Comparison of ENCODE assay signal across 1 cellular context in the genomic region with DNA sequence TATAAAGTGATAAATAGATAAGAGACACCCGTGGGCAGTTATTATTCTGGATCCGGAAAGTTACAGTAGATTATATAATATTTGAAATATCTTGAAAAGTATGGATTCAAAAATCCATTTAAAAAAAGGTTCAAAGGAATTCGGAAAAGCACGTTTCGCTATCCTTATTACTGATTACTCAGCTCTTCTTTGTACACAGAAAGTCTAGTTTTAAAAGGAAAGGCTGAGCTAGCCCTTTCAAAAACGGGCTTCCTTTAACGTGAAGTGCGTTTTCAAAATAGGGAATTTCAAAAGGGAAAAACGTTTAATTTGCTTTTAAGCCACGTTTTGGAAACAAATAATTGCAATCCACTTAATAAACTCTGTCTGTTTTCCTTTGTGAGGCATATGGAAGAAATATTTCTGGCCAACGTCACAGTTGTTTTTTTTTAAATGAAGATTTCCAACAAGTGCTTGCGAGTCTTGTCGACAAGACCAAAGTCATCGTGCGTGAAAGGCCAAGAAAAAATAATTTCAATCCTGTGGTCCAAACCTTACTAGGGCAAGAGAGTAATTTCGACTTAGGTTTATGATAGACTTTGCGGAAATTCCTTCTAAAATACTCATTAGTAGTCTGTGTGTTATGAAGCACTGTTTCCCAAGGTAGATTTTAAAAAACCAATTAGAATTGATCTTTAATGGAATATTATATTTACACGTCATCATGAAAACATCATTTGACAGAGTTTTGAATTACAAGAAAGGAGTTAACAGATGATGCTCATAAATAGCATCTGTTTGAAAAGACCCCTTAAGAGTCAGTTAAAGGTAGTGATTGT.
TF ChIP-seq lines count a peak whose summit lies in the region.

No MANE protein-coding gene starts in this region.

TF ChIP-seq in HEK293, 187 proteins besides CTCF, POLR2A, EP300 and RAD21 (continued from another document):
- TF ChIP-seq, protein P1, sequence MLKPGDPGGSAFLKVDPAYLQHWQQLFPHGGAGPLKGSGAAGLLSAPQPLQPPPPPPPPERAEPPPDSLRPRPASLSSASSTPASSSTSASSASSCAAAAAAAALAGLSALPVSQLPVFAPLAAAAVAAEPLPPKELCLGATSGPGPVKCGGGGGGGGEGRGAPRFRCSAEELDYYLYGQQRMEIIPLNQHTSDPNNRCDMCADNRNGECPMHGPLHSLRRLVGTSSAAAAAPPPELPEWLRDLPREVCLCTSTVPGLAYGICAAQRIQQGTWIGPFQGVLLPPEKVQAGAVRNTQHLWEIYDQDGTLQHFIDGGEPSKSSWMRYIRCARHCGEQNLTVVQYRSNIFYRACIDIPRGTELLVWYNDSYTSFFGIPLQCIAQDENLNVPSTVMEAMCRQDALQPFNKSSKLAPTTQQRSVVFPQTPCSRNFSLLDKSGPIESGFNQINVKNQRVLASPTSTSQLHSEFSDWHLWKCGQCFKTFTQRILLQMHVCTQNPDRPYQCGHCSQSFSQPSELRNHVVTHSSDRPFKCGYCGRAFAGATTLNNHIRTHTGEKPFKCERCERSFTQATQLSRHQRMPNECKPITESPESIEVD (tag by site-specific recombination; IDR thresholded peaks at IDR 0.05), result peak; percentile 95
- TF ChIP-seq ZNF311 (tag by site-specific recombination; IDR thresholded peaks at IDR 0.05; ENCODE audit: borderline replicate concordance), result no peak
- TF ChIP-seq SCRT2 (tag by site-specific recombination; IDR thresholded peaks at IDR 0.05), result peak; percentile 66
- TF ChIP-seq ZNF394 (tag by site-specific recombination; IDR thresholded peaks at IDR 0.05; ENCODE audit: borderline replicate concordance), result 0 out of 2 replicates have a peak, but pooled peaks have one; percentile 18
- TF ChIP-seq, protein P2, sequence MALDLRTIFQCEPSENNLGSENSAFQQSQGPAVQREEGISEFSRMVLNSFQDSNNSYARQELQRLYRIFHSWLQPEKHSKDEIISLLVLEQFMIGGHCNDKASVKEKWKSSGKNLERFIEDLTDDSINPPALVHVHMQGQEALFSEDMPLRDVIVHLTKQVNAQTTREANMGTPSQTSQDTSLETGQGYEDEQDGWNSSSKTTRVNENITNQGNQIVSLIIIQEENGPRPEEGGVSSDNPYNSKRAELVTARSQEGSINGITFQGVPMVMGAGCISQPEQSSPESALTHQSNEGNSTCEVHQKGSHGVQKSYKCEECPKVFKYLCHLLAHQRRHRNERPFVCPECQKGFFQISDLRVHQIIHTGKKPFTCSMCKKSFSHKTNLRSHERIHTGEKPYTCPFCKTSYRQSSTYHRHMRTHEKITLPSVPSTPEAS (tag by site-specific recombination; IDR thresholded peaks at IDR 0.05), result no peak
- peak; percentile 51; the same call in 1 of the 2 replicates for TF ChIP-seq SP7 (tag by site-specific recombination; IDR thresholded peaks at IDR 0.05)
- TF ChIP-seq ZNF202 (tag by site-specific recombination; IDR thresholded peaks at IDR 0.05; ENCODE audit: borderline replicate concordance), result no peak
- TF ChIP-seq, protein P3, sequence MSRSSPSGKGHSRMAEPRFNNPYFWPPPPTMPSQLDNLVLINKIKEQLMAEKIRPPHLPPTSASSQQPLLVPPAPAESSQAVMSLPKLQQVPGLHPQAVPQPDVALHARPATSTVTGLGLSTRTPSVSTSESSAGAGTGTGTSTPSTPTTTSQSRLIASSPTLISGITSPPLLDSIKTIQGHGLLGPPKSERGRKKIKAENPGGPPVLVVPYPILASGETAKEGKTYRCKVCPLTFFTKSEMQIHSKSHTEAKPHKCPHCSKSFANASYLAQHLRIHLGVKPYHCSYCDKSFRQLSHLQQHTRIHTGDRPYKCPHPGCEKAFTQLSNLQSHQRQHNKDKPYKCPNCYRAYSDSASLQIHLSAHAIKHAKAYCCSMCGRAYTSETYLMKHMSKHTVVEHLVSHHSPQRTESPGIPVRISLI (tag by site-specific recombination; IDR thresholded peaks at IDR 0.05), result 0 out of 2 replicates have a peak, but pooled peaks have one; percentile 31
- peak; percentile 18; the same call in 1 of the 2 replicates for TF ChIP-seq ZXDB (tag by site-specific recombination; IDR thresholded peaks at IDR 0.05)
- TF ChIP-seq ZBTB17 (tag by site-specific recombination; IDR thresholded peaks at IDR 0.05), result peak; percentile 70; the same call in 1 of the 2 replicates
- TF ChIP-seq, protein P4, sequence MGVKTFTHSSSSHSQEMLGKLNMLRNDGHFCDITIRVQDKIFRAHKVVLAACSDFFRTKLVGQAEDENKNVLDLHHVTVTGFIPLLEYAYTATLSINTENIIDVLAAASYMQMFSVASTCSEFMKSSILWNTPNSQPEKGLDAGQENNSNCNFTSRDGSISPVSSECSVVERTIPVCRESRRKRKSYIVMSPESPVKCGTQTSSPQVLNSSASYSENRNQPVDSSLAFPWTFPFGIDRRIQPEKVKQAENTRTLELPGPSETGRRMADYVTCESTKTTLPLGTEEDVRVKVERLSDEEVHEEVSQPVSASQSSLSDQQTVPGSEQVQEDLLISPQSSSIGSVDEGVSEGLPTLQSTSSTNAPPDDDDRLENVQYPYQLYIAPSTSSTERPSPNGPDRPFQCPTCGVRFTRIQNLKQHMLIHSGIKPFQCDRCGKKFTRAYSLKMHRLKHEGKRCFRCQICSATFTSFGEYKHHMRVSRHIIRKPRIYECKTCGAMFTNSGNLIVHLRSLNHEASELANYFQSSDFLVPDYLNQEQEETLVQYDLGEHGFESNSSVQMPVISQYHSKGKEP (tag by site-specific recombination; IDR thresholded peaks at IDR 0.05), result peak; percentile 29; the same call in 1 of the 2 replicates
